ENCODE assay signal across 1 cellular context in genomic region chr10:132151951-132152505, GRCh38.
TF ChIP-seq lines count a peak whose summit lies in the region.

No MANE protein-coding gene starts in this region.

TF ChIP-seq in WTC11, 78 proteins besides CTCF, POLR2A, EP300 and RAD21 (continued from another document):
- TF ChIP-seq, protein P1, sequence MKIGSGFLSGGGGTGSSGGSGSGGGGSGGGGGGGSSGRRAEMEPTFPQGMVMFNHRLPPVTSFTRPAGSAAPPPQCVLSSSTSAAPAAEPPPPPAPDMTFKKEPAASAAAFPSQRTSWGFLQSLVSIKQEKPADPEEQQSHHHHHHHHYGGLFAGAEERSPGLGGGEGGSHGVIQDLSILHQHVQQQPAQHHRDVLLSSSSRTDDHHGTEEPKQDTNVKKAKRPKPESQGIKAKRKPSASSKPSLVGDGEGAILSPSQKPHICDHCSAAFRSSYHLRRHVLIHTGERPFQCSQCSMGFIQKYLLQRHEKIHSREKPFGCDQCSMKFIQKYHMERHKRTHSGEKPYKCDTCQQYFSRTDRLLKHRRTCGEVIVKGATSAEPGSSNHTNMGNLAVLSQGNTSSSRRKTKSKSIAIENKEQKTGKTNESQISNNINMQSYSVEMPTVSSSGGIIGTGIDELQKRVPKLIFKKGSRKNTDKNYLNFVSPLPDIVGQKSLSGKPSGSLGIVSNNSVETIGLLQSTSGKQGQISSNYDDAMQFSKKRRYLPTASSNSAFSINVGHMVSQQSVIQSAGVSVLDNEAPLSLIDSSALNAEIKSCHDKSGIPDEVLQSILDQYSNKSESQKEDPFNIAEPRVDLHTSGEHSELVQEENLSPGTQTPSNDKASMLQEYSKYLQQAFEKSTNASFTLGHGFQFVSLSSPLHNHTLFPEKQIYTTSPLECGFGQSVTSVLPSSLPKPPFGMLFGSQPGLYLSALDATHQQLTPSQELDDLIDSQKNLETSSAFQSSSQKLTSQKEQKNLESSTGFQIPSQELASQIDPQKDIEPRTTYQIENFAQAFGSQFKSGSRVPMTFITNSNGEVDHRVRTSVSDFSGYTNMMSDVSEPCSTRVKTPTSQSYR (CRISPR knock-in tag; IDR thresholded peaks at IDR 0.05): no peak
- TF ChIP-seq JUN (CRISPR knock-in tag; IDR thresholded peaks at IDR 0.05): no peak
